In genomic region chr11:59556883-59557205, GRCh38 we compare ENCODE assay signal across 8 cellular contexts. TPM values are rescaled to one million over a fixed set of nuclear protein-coding genes. Genes with fewer than 3 reads are reported as not detected.
DNase-seq lines count a peak whose midpoint lies in the region; ATAC-seq lines count a peak whose summit lies in the region.

No MANE protein-coding gene starts in this region.

- H3K27ac Mint-ChIP-seq in IgD-negative memory B cell = peak overlapping the region; percentile 90 to 100 (median 97)
- peak overlapping the region; percentile 64 for H3K27ac Mint-ChIP-seq in activated CD4-positive, alpha-beta memory T cell treated with anti-CD3 and anti-CD28 coated beads, Interleukin-2, amount 10 ng/mL, durations not matched to agents 7 days and 5 days
- H3K27ac Mint-ChIP-seq in immature natural killer cell = peak overlapping the region in 2 of 6 donors; percentile 1 to 83

- no peaks in the 10 kb centered on the region for H3K36me3 Mint-ChIP-seq in IgD-negative memory B cell
- H3K36me3 Mint-ChIP-seq in activated CD4-positive, alpha-beta memory T cell treated with anti-CD3 and anti-CD28 coated beads, Interleukin-2, amount 10 ng/mL, durations not matched to agents 7 days and 5 days (ENCODE audit: low read depth) = peaks cover 3% of the 10 kb centered on the region
- no peaks in the 10 kb centered on the region for H3K36me3 Mint-ChIP-seq in immature natural killer cell

- peak overlapping the region; percentile 71 to 98 (median 86) for H3K4me3 Mint-ChIP-seq in IgD-negative memory B cell
- H3K4me3 Mint-ChIP-seq in activated CD4-positive, alpha-beta memory T cell treated with anti-CD3 and anti-CD28 coated beads, Interleukin-2, amount 10 ng/mL, durations not matched to agents 7 days and 5 days = peak overlapping the region; percentile 69
- peak overlapping the region; percentile 49 to 83 (median 75) for H3K4me3 Mint-ChIP-seq in immature natural killer cell

- POLR2A ChIA-PET in activated CD4-positive, alpha-beta memory T cell treated with anti-CD3 and anti-CD28 coated beads, Interleukin-2, amount 10 ng/mL, durations not matched to agents 7 days and 5 days (lab: Charles Lee) = interaction anchor here (0.8 to 2.5 kb wide), 6 partner anchors 9 to 112 kb away, joined by 3 to 5 read pairs (median 4); partner anchors contain the start of genes OSBP and PATL1

- H3K4me1 Mint-ChIP-seq in IgD-negative memory B cell = peaks cover 35 to 44% (median 40%) of the 10 kb centered on the region in 3 donors
- peaks cover 55% of the 10 kb centered on the region for H3K4me1 Mint-ChIP-seq in activated CD4-positive, alpha-beta memory T cell treated with anti-CD3 and anti-CD28 coated beads, Interleukin-2, amount 10 ng/mL, durations not matched to agents 7 days and 5 days
- peaks cover 35 to 74% of the 10 kb centered on the region in 2 donors for H3K4me1 Mint-ChIP-seq in immature natural killer cell

- peaks cover 11% of the 10 kb centered on the region for H3K27me3 Mint-ChIP-seq in IgD-negative memory B cell
- peaks cover 15% of the 10 kb centered on the region for H3K27me3 Mint-ChIP-seq in activated CD4-positive, alpha-beta memory T cell treated with anti-CD3 and anti-CD28 coated beads, Interleukin-2, amount 10 ng/mL, durations not matched to agents 7 days and 5 days
- peaks cover 22 to 61% (median 45%) of the 10 kb centered on the region in 3 donors for H3K27me3 Mint-ChIP-seq in immature natural killer cell (ENCODE audit: low read depth in 3 of 3)

- no peak for ATAC-seq in GM21528 (IDR thresholded peaks at IDR 0.05; ENCODE audit: low FRiP score, unreplicated experiment)
- no peak for ATAC-seq in HG02852 (IDR thresholded peaks at IDR 0.05; ENCODE audit: unreplicated experiment)

- DNase-seq in NOMO-1 treated with DMSO at 0.1 percent for 48 hours (lab: John Stamatoyannopoulos, UW; ENCODE audit: unreplicated experiment) (peak; percentile 39), NOMO-1 treated with dmso at 0.1 percent for 144 hours (lab: John Stamatoyannopoulos, UW; ENCODE audit: unreplicated experiment) (no peak), immature natural killer cell (peak in 1 of 3 donors; percentile 17)
- no peak for DNase-seq in activated CD4-positive, alpha-beta memory T cell treated with anti-CD3 and anti-CD28 coated beads, Interleukin-2, amount 10 ng/mL, durations not matched to agents 7 days and 5 days
- no peak for DNase-seq in stimulated activated CD4-positive, alpha-beta T cell treated with anti-CD3 and anti-CD28 coated beads, Interleukin-4, amount 100 ng/mL, for 4 hours

- H3K9me3 Mint-ChIP-seq in IgD-negative memory B cell (peaks cover 0 to 3% (median 0%) of the 10 kb centered on the region in 3 donors), immature natural killer cell (peaks cover 0 to 2% (median 0%) of the 10 kb centered on the region in 6 donors)
- no peaks in the 10 kb centered on the region for H3K9me3 Mint-ChIP-seq in activated CD4-positive, alpha-beta memory T cell treated with anti-CD3 and anti-CD28 coated beads, Interleukin-2, amount 10 ng/mL, durations not matched to agents 7 days and 5 days

- CTCF ChIA-PET in activated CD4-positive, alpha-beta memory T cell treated with anti-CD3 and anti-CD28 coated beads, Interleukin-2, amount 10 ng/mL, durations not matched to agents 7 days and 5 days (lab: Charles Lee) = no interaction called here

RNA-seq across cellular contexts. Expression of gene OR4D9, which starts 45.5 kb away (rescaled TPM):
- not detected for polyA plus RNA-seq in IgD-negative memory B cell
- total RNA-seq in activated CD4-positive, alpha-beta memory T cell treated with anti-CD3 and anti-CD28 coated beads, Interleukin-2, amount 10 ng/mL, durations not matched to agents 7 days and 5 days = not detected
- not detected for polyA plus RNA-seq in immature natural killer cell

RNA-seq across cellular contexts. Expression of gene OR4D11, which starts 53.5 kb away (rescaled TPM):
- polyA plus RNA-seq in IgD-negative memory B cell (not detected), immature natural killer cell (not detected)
- not detected for total RNA-seq in activated CD4-positive, alpha-beta memory T cell treated with anti-CD3 and anti-CD28 coated beads, Interleukin-2, amount 10 ng/mL, durations not matched to agents 7 days and 5 days

RNA-seq across cellular contexts. Expression of gene OSBP, which starts 58.7 kb away (rescaled TPM):
- 15.3 TPM for polyA plus RNA-seq in IgD-negative memory B cell
- total RNA-seq in activated CD4-positive, alpha-beta memory T cell treated with anti-CD3 and anti-CD28 coated beads, Interleukin-2, amount 10 ng/mL, durations not matched to agents 7 days and 5 days = 10 to 100 TPM; 40.4 to 41.5 TPM
- 10 to 100 TPM; 14.7 to 22.2 (median 19.0) TPM for polyA plus RNA-seq in immature natural killer cell
